28 cellular contexts compared by ENCODE assay signal in genomic region chr9:93693129-93693528, GRCh38.
"Had no signal": no experiment of that assay in that cellular context is flagged by ENCODE, and none has a peak within 500 bp of the region (broad histone marks: within the 10 kb centered on the region; RNA-seq: fewer than 3 reads in every experiment).

No MANE protein-coding gene starts in this region.

- DNase-seq: dorsolateral prefrontal cortex; effector CD4-positive, alpha-beta T cell; endodermal cell; foreskin melanocyte; glutamatergic neuron; heart right ventricle; hypothalamus; immature natural killer cell; left ventricle myocardium superior; lower lobe of right lung; mucosa of descending colon; naive B cell; pancreas; right lobe of liver; small intestine; stimulated activated CD4-positive, alpha-beta T cell treated with anti-CD3 and anti-CD28 coated beads, Interleukin-15, amount 100 ng/mL, for 24 hours; stimulated activated CD4-positive, alpha-beta T cell treated with anti-CD3 and anti-CD28 coated beads, Interleukin-2, amount 100 ng/mL, for 48 hours; stimulated activated naive B cell treated with anti-CD40 and anti-IgM and Interleukin-4, amounts not matched to agents 10 μg/mL and 1 μg/mL and 100 μg/mL, for 72 hours; transverse colon; upper lobe of right lung; uterus had no signal

- FAIRE-seq: colon, keratinocyte, pancreas, small intestine had no signal

- H3K4me3 ChIP-seq: dorsolateral prefrontal cortex, heart right ventricle, lower lobe of right lung, mucosa of descending colon, pancreas, right lobe of liver, suprapubic skin, transverse colon, upper lobe of right lung, uterus had no signal

- H3K4me1 ChIP-seq: heart right ventricle, lower lobe of right lung, pancreas, right lobe of liver, suprapubic skin, transverse colon, upper lobe of right lung, uterus had no signal

- H3K9me3 ChIP-seq: neutrophil, pancreas had no signal

- H3K27ac ChIP-seq: dorsolateral prefrontal cortex, epithelial cell of prostate, heart right ventricle, lower lobe of right lung, neutrophil, pancreas, right lobe of liver, suprapubic skin, transverse colon, upper lobe of right lung, uterus had no signal

- ATAC-seq: esophagus mucosa; heart right ventricle; left ventricle myocardium superior; lower lobe of right lung; mucosa of descending colon; natural killer cell treated with Interleukin-12 subunit alpha and Interleukin-12 subunit beta and Interleukin-15 and Interleukin-18, amount 100 ng/mL, for 72 hours; pancreas; right lobe of liver; stimulated activated naive B cell treated with anti-CD40 and anti-IgM and Interleukin-4, amounts not matched to agents 10 μg/mL and 1 μg/mL and 100 μg/mL, for 72 hours; upper lobe of right lung had no signal

- H3K36me3 ChIP-seq: heart right ventricle, lower lobe of right lung, neutrophil, pancreas, right lobe of liver, suprapubic skin, transverse colon, upper lobe of right lung, uterus had no signal

- H3K27me3 ChIP-seq: dorsolateral prefrontal cortex, pancreas, right lobe of liver, suprapubic skin, transverse colon, upper lobe of right lung, uterus had no signal
